Comparison of ENCODE assay signal across 18 cellular contexts in genomic region chr7:92705831-92706230, GRCh38.
"Had no signal": no experiment of that assay in that cellular context is flagged by ENCODE, and none has a peak within 500 bp of the region (broad histone marks: within the 10 kb centered on the region; RNA-seq: fewer than 3 reads in every experiment).

No MANE protein-coding gene starts in this region.

- DNase-seq: activated CD4-positive, alpha-beta T cell treated with anti-CD3 and anti-CD28 coated beads, Interleukin-2, amount 50 U/mL, for 4 hours; activated effector memory CD4-positive, alpha-beta T cell treated with Interleukin-2 at 50 U/mL for 16 hours; erythroblast; gastrocnemius medialis; heart right ventricle; kidney glomerular epithelial cell; left ventricle myocardium superior; mesendoderm; naive thymus-derived CD4-positive, alpha-beta T cell; pancreas; right lobe of liver; SJCRH30; stimulated activated CD4-positive, alpha-beta T cell treated with anti-CD3 and anti-CD28 coated beads, Interleukin-4, amount 100 ng/mL, for 24 hours had no signal

- H3K9me3 Mint-ChIP-seq: naive thymus-derived CD4-positive, alpha-beta T cell; stimulated activated effector memory CD8-positive, alpha-beta T cell treated with anti-CD3 and anti-CD28 coated beads, Interleukin-12 subunit alpha, Interleukin-12 subunit beta, amount 100 ng/mL, for 72 hours had no signal

- H3K27ac ChIP-seq: coronary artery, gastrocnemius medialis, heart right ventricle, neutrophil, pancreas, right lobe of liver, SJCRH30 had no signal

- H3K36me3 ChIP-seq: breast epithelium, gastrocnemius medialis, neutrophil, pancreas, right lobe of liver had no signal

- H3K4me3 Mint-ChIP-seq: naive thymus-derived CD4-positive, alpha-beta T cell; stimulated activated effector memory CD8-positive, alpha-beta T cell treated with anti-CD3 and anti-CD28 coated beads, Interleukin-12 subunit alpha, Interleukin-12 subunit beta, amount 100 ng/mL, for 72 hours; T-helper 1 cell treated with Interleukin-12 subunit alpha and Interleukin-12 subunit beta and Interleukin-4 antibody, amounts not matched to agents 30 μg/mL and 1 μg/mL, for 36 hours had no signal

- ATAC-seq: gastrocnemius medialis; heart right ventricle; left ventricle myocardium superior; naive thymus-derived CD4-positive, alpha-beta T cell; pancreas; right lobe of liver had no signal

- H3K27me3 Mint-ChIP-seq: naive thymus-derived CD4-positive, alpha-beta T cell had no signal

- H3K27ac Mint-ChIP-seq: T-helper 1 cell treated with Interleukin-12 subunit alpha and Interleukin-12 subunit beta and Interleukin-4 antibody, amounts not matched to agents 30 μg/mL and 1 μg/mL, for 36 hours had no signal

- H3K4me1 ChIP-seq: breast epithelium, gastrocnemius medialis, heart right ventricle, pancreas, right lobe of liver, SJCRH30 had no signal

- H3K9me3 ChIP-seq: breast epithelium, gastrocnemius medialis, neutrophil, pancreas, right lobe of liver had no signal

- H3K27me3 ChIP-seq: breast epithelium, gastrocnemius medialis, heart right ventricle, neutrophil, pancreas, right lobe of liver, SJCRH30 had no signal

- H3K4me3 ChIP-seq: breast epithelium, coronary artery, gastrocnemius medialis, heart right ventricle, pancreas, right lobe of liver, SJCRH30 had no signal
